ENCODE assay signal across 29 cellular contexts in genomic region chr5:80720181-80720580, GRCh38.
"Had no signal": no experiment of that assay in that cellular context is flagged by ENCODE, and none has a peak within 500 bp of the region (broad histone marks: within the 10 kb centered on the region; RNA-seq: fewer than 3 reads in every experiment).

No MANE protein-coding gene starts in this region.

- H3K27ac Mint-ChIP-seq: natural killer cell; nephron; neural progenitor cell; progenitor cell of endocrine pancreas; stimulated activated memory B cell treated with anti-CD40 and anti-IgM and Interleukin-4, amounts not matched to agents 10 μg/mL and 1 μg/mL and 100 μg/mL, for 72 hours; stimulated activated naive CD8-positive, alpha-beta T cell treated with anti-CD3 and anti-CD28 coated beads, Interleukin-15, Interleukin-2, amounts not matched to agents 100 ng/mL and 50 ng/mL, for 24 hours had no signal

- H3K4me3 Mint-ChIP-seq: natural killer cell; nephron; neural progenitor cell; stimulated activated memory B cell treated with anti-CD40 and anti-IgM and Interleukin-4, amounts not matched to agents 10 μg/mL and 1 μg/mL and 100 μg/mL, for 72 hours; stimulated activated naive CD8-positive, alpha-beta T cell treated with anti-CD3 and anti-CD28 coated beads, Interleukin-15, Interleukin-2, amounts not matched to agents 100 ng/mL and 50 ng/mL, for 24 hours had no signal

- DNase-seq: natural killer cell; occipital lobe; ovary; posterior cingulate gyrus; psoas muscle; right cardiac atrium; right lobe of liver; sigmoid colon; small intestine; spleen; stimulated activated CD4-positive, alpha-beta T cell treated with anti-CD3 and anti-CD28 coated beads, Interleukin-12 subunit alpha, Interleukin-12 subunit beta, amount 100 ng/mL, for 4 hours; stimulated activated CD4-positive, alpha-beta T cell treated with anti-CD3 and anti-CD28 coated beads, Interleukin-1b, Interleukin-23, amount 100 ng/mL, for 48 hours; stimulated activated CD4-positive, alpha-beta T cell treated with anti-CD3 and anti-CD28 coated beads, Interleukin-4, amount 100 ng/mL, for 1 hour; stimulated activated CD4-positive, alpha-beta T cell treated with anti-CD3 and anti-CD28 coated beads, Interleukin-4, amount 100 ng/mL, for 4 hours; stimulated activated CD8-positive, alpha-beta memory T cell treated with anti-CD3 and anti-CD28 coated beads, Interleukin-4, amount 100 ng/mL, for 48 hours; stimulated activated naive CD4-positive, alpha-beta T cell; stomach; thyroid gland; trophoblast cell; upper lobe of left lung had no signal

- H3K4me3 ChIP-seq: neural progenitor cell, ovary, psoas muscle, right lobe of liver, sigmoid colon, spleen, stomach, thoracic aorta, thyroid gland, tibial nerve, upper lobe of left lung, vagina had no signal

- H3K9me3 ChIP-seq: ovary, psoas muscle, right lobe of liver, sigmoid colon, thyroid gland, vagina had no signal

- H3K4me1 Mint-ChIP-seq: nephron; neural progenitor cell; stimulated activated memory B cell treated with anti-CD40 and anti-IgM and Interleukin-4, amounts not matched to agents 10 μg/mL and 1 μg/mL and 100 μg/mL, for 72 hours had no signal

- H3K9me3 Mint-ChIP-seq: stimulated activated naive CD8-positive, alpha-beta T cell treated with anti-CD3 and anti-CD28 coated beads, Interleukin-15, Interleukin-2, amounts not matched to agents 100 ng/mL and 50 ng/mL, for 24 hours had no signal

- H3K36me3 ChIP-seq: ovary, right lobe of liver, sigmoid colon, thyroid gland had no signal

- H3K27me3 Mint-ChIP-seq: progenitor cell of endocrine pancreas; stimulated activated memory B cell treated with anti-CD40 and anti-IgM and Interleukin-4, amounts not matched to agents 10 μg/mL and 1 μg/mL and 100 μg/mL, for 72 hours; stimulated activated naive CD8-positive, alpha-beta T cell treated with anti-CD3 and anti-CD28 coated beads, Interleukin-15, Interleukin-2, amounts not matched to agents 100 ng/mL and 50 ng/mL, for 24 hours had no signal

- H3K27ac ChIP-seq: neural progenitor cell, ovary, parathyroid adenoma, psoas muscle, right lobe of liver, sigmoid colon, spleen, stomach, thoracic aorta, thyroid gland, tibial nerve, upper lobe of left lung, vagina had no signal

- H3K4me1 ChIP-seq: neural progenitor cell, parathyroid adenoma, psoas muscle, sigmoid colon, spleen, stomach, thyroid gland, tibial nerve, upper lobe of left lung, vagina had no signal
